ENCODE assay signal across 31 cellular contexts in the genomic region with DNA sequence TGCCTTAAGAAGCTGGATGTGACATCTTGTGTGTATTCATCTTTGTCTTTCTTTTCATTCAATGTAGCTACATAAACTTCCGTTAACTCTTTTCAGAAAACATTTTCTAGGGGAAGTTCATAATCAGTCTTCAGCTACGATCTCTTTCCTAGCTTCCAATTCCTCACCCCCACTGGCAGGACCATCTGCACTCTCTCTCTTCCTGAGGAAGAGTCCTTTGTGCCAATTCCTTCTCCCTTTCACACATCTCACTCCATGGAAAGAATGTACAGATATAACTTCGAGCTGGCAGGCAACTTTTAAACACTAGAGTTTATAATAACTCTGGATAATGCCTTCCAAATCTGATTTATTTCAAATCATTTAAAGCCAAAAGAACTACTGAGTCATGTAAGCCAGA.
"Had no signal": no experiment of that assay in that cellular context is flagged by ENCODE, and none has a peak within 500 bp of the region (broad histone marks: within the 10 kb centered on the region; RNA-seq: fewer than 3 reads in every experiment).

No MANE protein-coding gene starts in this region.

- DNase-seq: activated CD4-positive, alpha-beta memory T cell treated with anti-CD3 and anti-CD28 coated beads, Interleukin-2, amount 10 ng/mL, durations not matched to agents 7 days and 5 days; activated CD4-positive, alpha-beta T cell treated with anti-CD3 and anti-CD28 coated beads for 1 hour; activated CD4-positive, alpha-beta T cell treated with anti-CD3 and anti-CD28 coated beads for 4 hours; activated CD4-positive, alpha-beta T cell treated with anti-CD3 and anti-CD28 coated beads, Interleukin-2, amount 10 ng/mL, durations not matched to agents 7 days and 5 days; activated CD4-positive, alpha-beta T cell treated with anti-CD3 and anti-CD28 coated beads, Interleukin-2, amount 50 U/mL, for 4 hours; activated CD8-positive, alpha-beta memory T cell treated with anti-CD3 and anti-CD28 coated beads, Interleukin-2, amount 50 U/mL, for 48 hours; activated gamma-delta T cell; activated naive CD4-positive, alpha-beta T cell; activated naive CD8-positive, alpha-beta T cell treated with anti-CD3 and anti-CD28 coated beads for 36 hours; activated naive CD8-positive, alpha-beta T cell treated with anti-CD3 and anti-CD28 coated beads, Interleukin-2, amount 50 U/mL, for 24 hours; activated T-cell treated with anti-CD3 and anti-CD28 coated beads for 4 hours; activated T-cell treated with anti-CD3 and anti-CD28 coated beads, Interleukin-2, amount 50 U/mL, for 24 hours; activated T-cell treated with anti-CD3 and anti-CD28 coated beads, Interleukin-2, amount 50 U/mL, for 72 hours; adrenal gland; amygdala; aorta; body of pancreas; caudate nucleus; cerebellar nuclear complex; dermis blood vessel endothelial cell; effector CD4-positive, alpha-beta T cell; effector memory CD8-positive, alpha-beta T cell; erythroblast; foreskin keratinocyte; gastrocnemius medialis; glutamatergic neuron; heart left ventricle; T-helper 1 cell; T-helper 17 cell had no signal

- H3K4me1 Mint-ChIP-seq: activated CD4-positive, alpha-beta memory T cell treated with anti-CD3 and anti-CD28 coated beads, Interleukin-2, amount 10 ng/mL, durations not matched to agents 7 days and 5 days; activated CD4-positive, alpha-beta T cell treated with anti-CD3 and anti-CD28 coated beads, Interleukin-2, amount 10 ng/mL, durations not matched to agents 7 days and 5 days; activated naive CD4-positive, alpha-beta T cell treated with anti-CD3 and anti-CD28 coated beads, Interleukin-2, amount 50 U/mL, for 24 hours; activated naive CD8-positive, alpha-beta T cell treated with anti-CD3 and anti-CD28 coated beads for 36 hours; activated naive CD8-positive, alpha-beta T cell treated with anti-CD3 and anti-CD28 coated beads, Interleukin-2, amount 50 U/mL, for 24 hours; T-helper 17 cell had no signal

- H3K36me3 Mint-ChIP-seq: activated naive CD4-positive, alpha-beta T cell treated with anti-CD3 and anti-CD28 coated beads, Interleukin-2, amount 50 U/mL, for 24 hours; activated naive CD8-positive, alpha-beta T cell treated with anti-CD3 and anti-CD28 coated beads for 36 hours; WTC11 had no signal

- ATAC-seq: activated naive CD8-positive, alpha-beta T cell treated with anti-CD3 and anti-CD28 coated beads, Interleukin-2, amount 50 U/mL, for 24 hours; activated T-cell treated with anti-CD3 and anti-CD28 coated beads, Interleukin-2, amount 50 U/mL, for 72 hours; body of pancreas; effector memory CD8-positive, alpha-beta T cell; foreskin keratinocyte; gastrocnemius medialis; heart left ventricle; T-helper 17 cell; WTC11 had no signal

- H3K4me3 Mint-ChIP-seq: activated CD4-positive, alpha-beta memory T cell treated with anti-CD3 and anti-CD28 coated beads, Interleukin-2, amount 10 ng/mL, durations not matched to agents 7 days and 5 days; activated CD4-positive, alpha-beta T cell treated with anti-CD3 and anti-CD28 coated beads, Interleukin-2, amount 10 ng/mL, durations not matched to agents 7 days and 5 days; activated naive CD4-positive, alpha-beta T cell treated with anti-CD3 and anti-CD28 coated beads, Interleukin-2, amount 50 U/mL, for 24 hours; activated naive CD8-positive, alpha-beta T cell treated with anti-CD3 and anti-CD28 coated beads for 36 hours; activated naive CD8-positive, alpha-beta T cell treated with anti-CD3 and anti-CD28 coated beads, Interleukin-2, amount 50 U/mL, for 24 hours; activated T-cell treated with anti-CD3 and anti-CD28 coated beads, Interleukin-2, amount 50 U/mL, for 24 hours; activated T-cell treated with anti-CD3 and anti-CD28 coated beads, Interleukin-2, amount 50 U/mL, for 72 hours; effector memory CD8-positive, alpha-beta T cell; T-helper 17 cell; WTC11 had no signal

- H3K27ac Mint-ChIP-seq: activated CD4-positive, alpha-beta memory T cell treated with anti-CD3 and anti-CD28 coated beads, Interleukin-2, amount 10 ng/mL, durations not matched to agents 7 days and 5 days; activated CD4-positive, alpha-beta T cell treated with anti-CD3 and anti-CD28 coated beads, Interleukin-2, amount 10 ng/mL, durations not matched to agents 7 days and 5 days; activated naive CD4-positive, alpha-beta T cell treated with anti-CD3 and anti-CD28 coated beads, Interleukin-2, amount 50 U/mL, for 24 hours; activated naive CD8-positive, alpha-beta T cell treated with anti-CD3 and anti-CD28 coated beads for 36 hours; activated naive CD8-positive, alpha-beta T cell treated with anti-CD3 and anti-CD28 coated beads, Interleukin-2, amount 50 U/mL, for 24 hours; activated T-cell treated with anti-CD3 and anti-CD28 coated beads, Interleukin-2, amount 50 U/mL, for 24 hours; activated T-cell treated with anti-CD3 and anti-CD28 coated beads, Interleukin-2, amount 50 U/mL, for 72 hours; effector memory CD8-positive, alpha-beta T cell; T-helper 17 cell; WTC11 had no signal

- H3K27me3 Mint-ChIP-seq: activated CD4-positive, alpha-beta memory T cell treated with anti-CD3 and anti-CD28 coated beads, Interleukin-2, amount 10 ng/mL, durations not matched to agents 7 days and 5 days; activated CD4-positive, alpha-beta T cell treated with anti-CD3 and anti-CD28 coated beads, Interleukin-2, amount 10 ng/mL, durations not matched to agents 7 days and 5 days; activated naive CD4-positive, alpha-beta T cell treated with anti-CD3 and anti-CD28 coated beads, Interleukin-2, amount 50 U/mL, for 24 hours; activated naive CD8-positive, alpha-beta T cell treated with anti-CD3 and anti-CD28 coated beads for 36 hours; activated naive CD8-positive, alpha-beta T cell treated with anti-CD3 and anti-CD28 coated beads, Interleukin-2, amount 50 U/mL, for 24 hours; activated T-cell treated with anti-CD3 and anti-CD28 coated beads, Interleukin-2, amount 50 U/mL, for 24 hours; effector memory CD8-positive, alpha-beta T cell; T-helper 17 cell had no signal

- H3K9me3 Mint-ChIP-seq: activated naive CD4-positive, alpha-beta T cell treated with anti-CD3 and anti-CD28 coated beads, Interleukin-2, amount 50 U/mL, for 24 hours; activated naive CD8-positive, alpha-beta T cell treated with anti-CD3 and anti-CD28 coated beads, Interleukin-2, amount 50 U/mL, for 24 hours; activated T-cell treated with anti-CD3 and anti-CD28 coated beads, Interleukin-2, amount 50 U/mL, for 24 hours; WTC11 had no signal
